Comparison of ENCODE assay signal across 8 cellular contexts in the genomic region with DNA sequence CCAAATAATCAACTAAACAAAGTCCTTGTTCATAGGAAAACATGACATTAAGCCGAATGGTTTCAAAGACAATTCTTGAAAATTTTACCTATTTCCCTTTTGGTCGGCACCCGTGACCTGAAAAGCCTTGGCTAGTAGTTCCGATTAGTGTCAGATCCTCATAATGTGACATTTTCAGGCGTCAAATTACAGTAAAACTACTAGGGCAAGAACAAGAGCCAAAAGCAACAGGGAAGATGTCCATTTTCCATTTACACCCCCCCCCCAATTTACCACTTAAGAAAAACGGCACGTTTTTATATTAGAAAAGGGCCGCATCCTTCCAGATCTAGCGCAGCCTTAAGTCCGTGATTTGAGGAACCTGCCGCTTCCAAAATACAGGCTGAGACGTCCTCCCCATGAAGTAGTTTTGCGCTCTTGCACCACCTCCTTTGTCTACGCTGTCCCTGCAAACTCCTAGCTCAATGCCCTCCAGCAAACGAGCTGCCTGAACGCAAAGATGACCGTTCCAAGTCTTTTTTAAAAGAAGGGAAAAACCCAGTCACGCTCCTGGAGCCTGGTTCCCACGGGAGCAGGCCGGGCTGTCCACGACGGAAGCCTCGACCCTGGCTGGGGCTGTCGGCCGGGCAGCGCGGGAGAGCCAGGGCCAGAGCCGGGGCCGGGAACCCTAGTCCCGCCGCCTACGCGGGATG. TPM values are rescaled to one million over a fixed set of nuclear protein-coding genes. Genes with fewer than 3 reads are reported as not detected.
DNase-seq lines count a peak whose midpoint lies in the region; ATAC-seq and TF ChIP-seq lines count a peak whose summit lies in the region.

No MANE protein-coding gene starts in this region.

- no peaks in the 10 kb centered on the region for H3K4me1 Mint-ChIP-seq in activated T-helper 17 cell treated with anti-CD3 and anti-CD28 coated beads, Interleukin-2, amount 50 U/mL, for 72 hours
- peaks cover 36% of the 10 kb centered on the region for H3K4me1 Mint-ChIP-seq in nephron

- peaks cover 22% of the 10 kb centered on the region for H3K4me1 ChIP-seq in foreskin keratinocyte

- H3K27me3 Mint-ChIP-seq in activated T-helper 17 cell treated with anti-CD3 and anti-CD28 coated beads, Interleukin-2, amount 50 U/mL, for 72 hours, result no peaks in the 10 kb centered on the region
- no peaks in the 10 kb centered on the region for H3K27me3 Mint-ChIP-seq in nephron (ENCODE audit: low read depth)

- DNase-seq in NCI-H2029 treated with DMSO at 0.1 percent for 48 hours (lab: John Stamatoyannopoulos, UW), result peak; percentile 47
- peak in 1 of 2 donors; percentile 49 for DNase-seq in foreskin keratinocyte
- DNase-seq in stimulated activated CD4-positive, alpha-beta T cell treated with anti-CD3 and anti-CD28 coated beads, Interleukin-2, amount 100 ng/mL, for 24 hours, result no peak

- H3K27me3 ChIP-seq in foreskin keratinocyte, result peaks cover 5% of the 10 kb centered on the region

- peak overlapping the region; percentile 83 for H3K4me3 Mint-ChIP-seq in activated T-helper 17 cell treated with anti-CD3 and anti-CD28 coated beads, Interleukin-2, amount 50 U/mL, for 72 hours
- peak overlapping the region; percentile 94 to 95 (median 94) for H3K4me3 Mint-ChIP-seq in nephron

- ATAC-seq in activated T-helper 17 cell treated with anti-CD3 and anti-CD28 coated beads, Interleukin-2, amount 50 U/mL, for 72 hours (replicated peaks), result peak; percentile 25
- peak; percentile 39 for ATAC-seq in foreskin keratinocyte
- ATAC-seq in HG02840 (IDR thresholded peaks at IDR 0.05; ENCODE audit: low FRiP score, unreplicated experiment), result no peak

- no peaks in the 10 kb centered on the region for H3K9me3 Mint-ChIP-seq in activated T-helper 17 cell treated with anti-CD3 and anti-CD28 coated beads, Interleukin-2, amount 50 U/mL, for 72 hours
- H3K9me3 Mint-ChIP-seq in nephron, result peaks cover 7% of the 10 kb centered on the region

- H3K36me3 Mint-ChIP-seq in activated T-helper 17 cell treated with anti-CD3 and anti-CD28 coated beads, Interleukin-2, amount 50 U/mL, for 72 hours (ENCODE audit: low read depth), result no peaks in the 10 kb centered on the region
- peaks cover 6% of the 10 kb centered on the region for H3K36me3 Mint-ChIP-seq in nephron (ENCODE audit: low read depth)

- peak overlapping the region; percentile 19 for H3K4me3 ChIP-seq in GM08714 (ENCODE audit: low read length)

- TF ChIP-seq CTCF in 22Rv1 (IDR thresholded peaks at IDR 0.05), result no peak
- no peak for TF ChIP-seq CTCF in foreskin keratinocyte (conservative IDR thresholded peaks at IDR 0.05)
- TF ChIP-seq CTCF in nephron (IDR thresholded peaks at IDR 0.05; ENCODE audit: unreplicated experiment in 3 of 3), result no peak

- H3K27ac ChIP-seq in 22Rv1, result peak overlapping the region; percentile 82
- peak overlapping the region; percentile 77 for H3K27ac ChIP-seq in foreskin keratinocyte

- peak overlapping the region; percentile 74 for H3K27ac Mint-ChIP-seq in activated T-helper 17 cell treated with anti-CD3 and anti-CD28 coated beads, Interleukin-2, amount 50 U/mL, for 72 hours
- peak overlapping the region; percentile 78 to 98 (median 94) for H3K27ac Mint-ChIP-seq in nephron

RNA-seq across cellular contexts. Expression of a gene that starts 0.7 kb away (rescaled TPM):
- total RNA-seq in activated T-helper 17 cell treated with anti-CD3 and anti-CD28 coated beads, Interleukin-2, amount 50 U/mL, for 72 hours, result 1 to 10 TPM; 9.0 TPM
- total RNA-seq in foreskin keratinocyte, result 20.2 and 21.0 TPM in 2 replicates
- polyA plus RNA-seq in foreskin keratinocyte, result 24.4 and 25.9 TPM in 2 replicates
